In genomic region chr2:95026471-95027368, GRCh38 we compare ENCODE assay signal across 11 cellular contexts. TPM values are rescaled to one million over a fixed set of nuclear protein-coding genes. Genes with fewer than 3 reads are reported as not detected.
DNase-seq lines count a peak whose midpoint lies in the region; ATAC-seq and TF ChIP-seq lines count a peak whose summit lies in the region.
"Had no signal": no experiment of that assay in that cellular context is flagged by ENCODE, and none has a peak within 500 bp of the region (broad histone marks: within the 10 kb centered on the region; RNA-seq: fewer than 3 reads in every experiment).

No MANE protein-coding gene starts in this region.

- DNase-seq in Right ventricle myocardium inferior (ENCODE audit: missing footprints) (peak; percentile 69), cardiac septum (ENCODE audit: low spot score) (no peak), lung (ENCODE audit: low spot score) (no peak), upper lobe of right lung (no peak), NCI-H2081 (lab: John Stamatoyannopoulos, UW) (no peak), DMS 273 (lab: John Stamatoyannopoulos, UW; ENCODE audit: unreplicated experiment) (no peak)
- no peak for DNase-seq in activated naive CD8-positive, alpha-beta T cell treated with anti-CD3 and anti-CD28 coated beads, Interleukin-2, amount 50 U/mL, for 24 hours

- H3K27ac Mint-ChIP-seq in activated naive CD8-positive, alpha-beta T cell treated with anti-CD3 and anti-CD28 coated beads, Interleukin-2, amount 50 U/mL, for 24 hours = peak overlapping the region; percentile 54

- H3K4me1 ChIP-seq in lung (ENCODE audit: control insufficient read depth in 2 of 2, insufficient read depth in 2 of 2, low read length in 2 of 2) (peaks cover 0 to 4% of the 10 kb centered on the region in 2 donors), upper lobe of right lung (peaks cover 4% of the 10 kb centered on the region)

- no peak overlapping the region for H3K27ac ChIP-seq in lung (ENCODE audit: low read depth in 1 of 2, low read length in 1 of 2)
- peak overlapping the region; percentile 68 for H3K27ac ChIP-seq in upper lobe of right lung

- 11% methylated on average over 45 to 47 of the region's 47 CpGs for WGBS in lung, 2 donors

- TF ChIP-seq CTCF in lung (IDR thresholded peaks at IDR 0.05; ENCODE audit: control extremely low read depth, extremely low read depth) = no peak
- TF ChIP-seq CTCF in upper lobe of right lung (IDR thresholded peaks at IDR 0.05) = no peak

- ATAC-seq in Right ventricle myocardium inferior = no peak
- no peak for ATAC-seq in activated naive CD8-positive, alpha-beta T cell treated with anti-CD3 and anti-CD28 coated beads, Interleukin-2, amount 50 U/mL, for 24 hours
- no peak for ATAC-seq in lung (ENCODE audit: insufficient read depth, low FRiP score)
- no peak for ATAC-seq in upper lobe of right lung
- no peak for ATAC-seq in HG03039 (IDR thresholded peaks at IDR 0.05; ENCODE audit: unreplicated experiment)

- intact Hi-C loops in Right ventricle myocardium inferior (cut with DNase I) (no loop called here), cardiac septum (cut with DNase I) (no loop called here), upper lobe of right lung (cut with DNase I) (no loop called here)

- peaks cover 14% of the 10 kb centered on the region for H3K27me3 Mint-ChIP-seq in activated naive CD8-positive, alpha-beta T cell treated with anti-CD3 and anti-CD28 coated beads, Interleukin-2, amount 50 U/mL, for 24 hours

- H3K9me3 ChIP-seq in lung (ENCODE audit: control insufficient read depth in 2 of 2, insufficient read depth in 1 of 2, low read length in 1 of 2) = peaks cover 0 to 3% of the 10 kb centered on the region in 2 donors
- H3K9me3 ChIP-seq in upper lobe of right lung = no peaks in the 10 kb centered on the region

- peak overlapping the region; percentile 14 for H3K4me3 ChIP-seq in lung
- peak overlapping the region; percentile 48 for H3K4me3 ChIP-seq in upper lobe of right lung

- no peaks in the 10 kb centered on the region for H3K9me3 Mint-ChIP-seq in activated naive CD8-positive, alpha-beta T cell treated with anti-CD3 and anti-CD28 coated beads, Interleukin-2, amount 50 U/mL, for 24 hours

- H3K27me3 ChIP-seq in lung (ENCODE audit: control insufficient read depth, insufficient read depth) = peaks cover 4% of the 10 kb centered on the region
- H3K27me3 ChIP-seq in upper lobe of right lung = peaks cover 37% of the 10 kb centered on the region

- H3K36me3 Mint-ChIP-seq in activated naive CD8-positive, alpha-beta T cell treated with anti-CD3 and anti-CD28 coated beads, Interleukin-2, amount 50 U/mL, for 24 hours (ENCODE audit: low read depth) = no peaks in the 10 kb centered on the region

- H3K4me1 Mint-ChIP-seq in activated naive CD8-positive, alpha-beta T cell treated with anti-CD3 and anti-CD28 coated beads, Interleukin-2, amount 50 U/mL, for 24 hours = peaks cover 71% of the 10 kb centered on the region

- peak overlapping the region; percentile 87 for H3K4me3 Mint-ChIP-seq in activated naive CD8-positive, alpha-beta T cell treated with anti-CD3 and anti-CD28 coated beads, Interleukin-2, amount 50 U/mL, for 24 hours

- H3K36me3 ChIP-seq in lung (ENCODE audit: control insufficient read depth in 2 of 2, insufficient read depth in 2 of 2, low read length in 2 of 2) (no peaks in the 10 kb centered on the region), upper lobe of right lung (no peaks in the 10 kb centered on the region)

RNA-seq across cellular contexts. Expression of gene MAL, which starts 1.2 kb away (rescaled TPM):
- total RNA-seq in Right ventricle myocardium inferior = 8.7 TPM
- total RNA-seq in cardiac septum = 8.3 TPM
- 10 to 100 TPM in 1 of 2 donors, 1 to 10 TPM in 1; 1.3 to 19.0 TPM for total RNA-seq in lung
- 10 to 100 TPM in 1 of 2 donors, 1 to 10 TPM in 1; 8.7 to 12.3 TPM for polyA plus RNA-seq in lung
- total RNA-seq in upper lobe of right lung = 21.2 TPM
- total RNA-seq: dermis microvascular lymphatic vessel endothelial cell, liver had no signal
- polyA plus RNA-seq: BJ had no signal
